In genomic region chr19:7069904-7070226, GRCh38 we compare ENCODE assay signal across 8 cellular contexts. TPM values are rescaled to one million over a fixed set of nuclear protein-coding genes. Genes with fewer than 3 reads are reported as not detected.
DNase-seq lines count a peak whose midpoint lies in the region; ATAC-seq lines count a peak whose summit lies in the region.

No MANE protein-coding gene starts in this region.

- H3K27me3 ChIP-seq in HAP-1 (ENCODE audit: low read depth) (no peaks in the 10 kb centered on the region), iPS-15b (ENCODE audit: control insufficient read depth, insufficient read depth, low read length) (no peaks in the 10 kb centered on the region)

- DNase-seq in ACHN (peak; percentile 1), HAP-1 (ENCODE audit: low spot score in 2 of 2) (no peak), NCI-H128 (lab: John Stamatoyannopoulos, UW; ENCODE audit: unreplicated experiment) (no peak), posterior cingulate gyrus (no peak)

- H3K36me3 ChIP-seq in HAP-1 (replicated peaks) (peaks cover 12% of the 10 kb centered on the region), iPS-15b (ENCODE audit: control insufficient read depth, insufficient read depth, low read length) (peaks cover 15% of the 10 kb centered on the region)

- peaks cover 9% of the 10 kb centered on the region for H3K4me1 Mint-ChIP-seq in activated T-helper 17 cell treated with anti-CD3 and anti-CD28 coated beads, Interleukin-2, amount 50 U/mL, for 72 hours
- peaks cover 28% of the 10 kb centered on the region for H3K4me1 Mint-ChIP-seq in stimulated activated naive CD8-positive, alpha-beta T cell treated with anti-CD3 and anti-CD28 coated beads, Interleukin-15, Interleukin-2, amounts not matched to agents 100 ng/mL and 50 ng/mL, for 24 hours (ENCODE audit: low read depth)

- H3K27me3 Mint-ChIP-seq in activated T-helper 17 cell treated with anti-CD3 and anti-CD28 coated beads, Interleukin-2, amount 50 U/mL, for 72 hours, result no peaks in the 10 kb centered on the region
- H3K27me3 Mint-ChIP-seq in stimulated activated naive CD8-positive, alpha-beta T cell treated with anti-CD3 and anti-CD28 coated beads, Interleukin-15, Interleukin-2, amounts not matched to agents 100 ng/mL and 50 ng/mL, for 24 hours, result no peaks in the 10 kb centered on the region

- in situ Hi-C loops in ACHN (cut with HindIII; ENCODE audit: low pct_ligation_motif_present, low pct_unique_long_range_greater_than_20kb, low sequenced_read_pairs) (no loop called here), HAP-1 (cut with MboI; ENCODE audit: low sequenced_read_pairs) (no loop called here)

- H3K36me3 Mint-ChIP-seq in activated T-helper 17 cell treated with anti-CD3 and anti-CD28 coated beads, Interleukin-2, amount 50 U/mL, for 72 hours (ENCODE audit: low read depth), result peaks cover 56% of the 10 kb centered on the region
- H3K36me3 Mint-ChIP-seq in stimulated activated naive CD8-positive, alpha-beta T cell treated with anti-CD3 and anti-CD28 coated beads, Interleukin-15, Interleukin-2, amounts not matched to agents 100 ng/mL and 50 ng/mL, for 24 hours (ENCODE audit: low read depth), result peaks cover 33% of the 10 kb centered on the region

- peak overlapping the region; percentile 91 for H3K27ac Mint-ChIP-seq in activated T-helper 17 cell treated with anti-CD3 and anti-CD28 coated beads, Interleukin-2, amount 50 U/mL, for 72 hours
- peak overlapping the region; percentile 85 for H3K27ac Mint-ChIP-seq in stimulated activated naive CD8-positive, alpha-beta T cell treated with anti-CD3 and anti-CD28 coated beads, Interleukin-15, Interleukin-2, amounts not matched to agents 100 ng/mL and 50 ng/mL, for 24 hours

- intact Hi-C loops in posterior cingulate gyrus (cut with DNase I), result no loop called here

- peak overlapping the region; percentile 85 for H3K9ac ChIP-seq in iPS-15b (ENCODE audit: low read depth, low read length)

- H3K9me3 ChIP-seq in HAP-1, result no peaks in the 10 kb centered on the region
- no peaks in the 10 kb centered on the region for H3K9me3 ChIP-seq in iPS-15b (ENCODE audit: control insufficient read depth, insufficient read depth, low read length)

- no peak for ATAC-seq in activated T-helper 17 cell treated with anti-CD3 and anti-CD28 coated beads, Interleukin-2, amount 50 U/mL, for 72 hours (replicated peaks)
- ATAC-seq in GM21737 (IDR thresholded peaks at IDR 0.05; ENCODE audit: unreplicated experiment), result no peak

- peaks cover 3% of the 10 kb centered on the region for H3K9me3 Mint-ChIP-seq in activated T-helper 17 cell treated with anti-CD3 and anti-CD28 coated beads, Interleukin-2, amount 50 U/mL, for 72 hours
- H3K9me3 Mint-ChIP-seq in stimulated activated naive CD8-positive, alpha-beta T cell treated with anti-CD3 and anti-CD28 coated beads, Interleukin-15, Interleukin-2, amounts not matched to agents 100 ng/mL and 50 ng/mL, for 24 hours, result no peaks in the 10 kb centered on the region

- peak overlapping the region; percentile 98 for H3K4me3 ChIP-seq in HAP-1
- peak overlapping the region; percentile 89 for H3K4me3 ChIP-seq in iPS-15b (ENCODE audit: low read depth, low read length)

- peak overlapping the region; percentile 92 for H3K4me3 Mint-ChIP-seq in activated T-helper 17 cell treated with anti-CD3 and anti-CD28 coated beads, Interleukin-2, amount 50 U/mL, for 72 hours
- peak overlapping the region; percentile 95 for H3K4me3 Mint-ChIP-seq in stimulated activated naive CD8-positive, alpha-beta T cell treated with anti-CD3 and anti-CD28 coated beads, Interleukin-15, Interleukin-2, amounts not matched to agents 100 ng/mL and 50 ng/mL, for 24 hours

- H3K4me1 ChIP-seq in HAP-1 (peaks cover 3% of the 10 kb centered on the region; the same call in 1 of the 2 replicates), iPS-15b (ENCODE audit: control insufficient read depth, insufficient read depth, low read length) (no peaks in the 10 kb centered on the region)

RNA-seq across cellular contexts. Expression of gene ZNF557, which starts 0.4 kb away (rescaled TPM):
- total RNA-seq in activated T-helper 17 cell treated with anti-CD3 and anti-CD28 coated beads, Interleukin-2, amount 50 U/mL, for 72 hours, result 1 to 10 TPM; 7.6 to 9.4 TPM

RNA-seq across cellular contexts. Expression of gene MBD3L3, which starts 11.4 kb away (rescaled TPM):
- total RNA-seq in activated T-helper 17 cell treated with anti-CD3 and anti-CD28 coated beads, Interleukin-2, amount 50 U/mL, for 72 hours, result not detected

RNA-seq across cellular contexts. Expression of gene MBD3L2, which starts 20.7 kb away (rescaled TPM):
- not detected for total RNA-seq in activated T-helper 17 cell treated with anti-CD3 and anti-CD28 coated beads, Interleukin-2, amount 50 U/mL, for 72 hours

RNA-seq across cellular contexts. Expression of gene MBD3L4, which starts 29.9 kb away (rescaled TPM):
- total RNA-seq in activated T-helper 17 cell treated with anti-CD3 and anti-CD28 coated beads, Interleukin-2, amount 50 U/mL, for 72 hours, result not detected

RNA-seq across cellular contexts. Expression of gene MBD3L5, which starts 39.5 kb away (rescaled TPM):
- total RNA-seq in activated T-helper 17 cell treated with anti-CD3 and anti-CD28 coated beads, Interleukin-2, amount 50 U/mL, for 72 hours, result not detected
